ENCODE assay signal across 15 cellular contexts in genomic region chr12:89993632-89994031, GRCh38.
DNase-seq lines count a peak whose midpoint lies in the region; ATAC-seq, FAIRE-seq and TF ChIP-seq lines count a peak whose summit lies in the region.
"Had no signal": no experiment of that assay in that cellular context is flagged by ENCODE, and none has a peak within 500 bp of the region (broad histone marks: within the 10 kb centered on the region; RNA-seq: fewer than 3 reads in every experiment).

No MANE protein-coding gene starts in this region.

- peaks cover 4% of the 10 kb centered on the region for H3K9me3 Mint-ChIP-seq in astrocyte (ENCODE audit: unreplicated experiment)
- H3K9me3 Mint-ChIP-seq: CD14-positive monocyte, H9 had no signal

- H3K27ac ChIP-seq in astrocyte (ENCODE audit: low read depth, low read length) = no peak overlapping the region
- H3K27ac ChIP-seq in uterus = no peak overlapping the region

- no peaks in the 10 kb centered on the region for H4K20me1 ChIP-seq in astrocyte (ENCODE audit: insufficient read depth, low read length)

- H3K4me1 ChIP-seq in astrocyte (ENCODE audit: insufficient read depth, low read length) (no peaks in the 10 kb centered on the region), uterus (no peaks in the 10 kb centered on the region)
- H3K4me1 ChIP-seq: Caco-2 had no signal

- H3K4me2 ChIP-seq in astrocyte (ENCODE audit: low read length) = no peak overlapping the region

- H3K36me3 ChIP-seq in astrocyte (ENCODE audit: insufficient read depth, low read length) = no peaks in the 10 kb centered on the region
- H3K36me3 ChIP-seq in uterus = no peaks in the 10 kb centered on the region

- H3K27me3 ChIP-seq in astrocyte (ENCODE audit: insufficient read depth, low read length) (no peaks in the 10 kb centered on the region), uterus (no peaks in the 10 kb centered on the region)

- H3K4me3 Mint-ChIP-seq in astrocyte (ENCODE audit: unreplicated experiment) = no peak overlapping the region
- H3K4me3 Mint-ChIP-seq: CD14-positive monocyte; CD8-positive, alpha-beta memory T cell; H9 had no signal

- no peak overlapping the region for H3K27ac Mint-ChIP-seq in astrocyte (ENCODE audit: unreplicated experiment)
- H3K27ac Mint-ChIP-seq: CD14-positive monocyte, H9 had no signal

- no peaks in the 10 kb centered on the region for H3K36me3 Mint-ChIP-seq in astrocyte (ENCODE audit: low read depth, unreplicated experiment)
- H3K36me3 Mint-ChIP-seq: CD14-positive monocyte had no signal

- H2AFZ ChIP-seq in astrocyte (ENCODE audit: low read depth, low read length) = no peak overlapping the region

- no peaks in the 10 kb centered on the region for H3K4me1 Mint-ChIP-seq in astrocyte (ENCODE audit: low read depth, unreplicated experiment)

- no peaks in the 10 kb centered on the region for H3K9me3 ChIP-seq in astrocyte (ENCODE audit: insufficient read depth, low read depth, low read length)
- H3K9me3 ChIP-seq in uterus = no peaks in the 10 kb centered on the region
- H3K9me3 ChIP-seq: Caco-2 had no signal

- H3K4me3 ChIP-seq in astrocyte (ENCODE audit: insufficient read depth, low read depth, low read length) (no peak overlapping the region), uterus (no peak overlapping the region)

- H3K27me3 Mint-ChIP-seq in astrocyte (ENCODE audit: low read depth, unreplicated experiment) = no peaks in the 10 kb centered on the region
- H3K27me3 Mint-ChIP-seq: CD8-positive, alpha-beta memory T cell had no signal

- no peak for TF ChIP-seq CTCF in astrocyte (IDR thresholded peaks at IDR 0.05; ENCODE audit: insufficient read depth, low read depth, low read length)
- TF ChIP-seq CTCF in uterus (IDR thresholded peaks at IDR 0.05) = no peak

- peak; percentile 9 for FAIRE-seq in astrocyte (lab: Jason Lieb, UNC)
- FAIRE-seq: GM18507 had no signal

- H3K79me2 ChIP-seq in astrocyte (ENCODE audit: insufficient read depth, low read length) = no peaks in the 10 kb centered on the region

- no peak overlapping the region for H3K9ac ChIP-seq in astrocyte (ENCODE audit: low read length)

- ATAC-seq in GM21447 (IDR thresholded peaks at IDR 0.05; ENCODE audit: unreplicated experiment) = no peak
- no peak for ATAC-seq in HG03439 (IDR thresholded peaks at IDR 0.05; ENCODE audit: unreplicated experiment)

- no peak for TF ChIP-seq POLR2A in uterus (IDR thresholded peaks at IDR 0.05)

- DNase-seq in LHCN-M2 (ENCODE audit: low read depth) (peak; percentile 28), astrocyte (ENCODE audit: low read depth) (no peak), kidney tubule cell (ENCODE audit: low spot score) (peak; percentile 44), uterus (no peak), T1000 (lab: John Stamatoyannopoulos, UW) (no peak)
- DNase-seq: Caco-2; CD8-positive, alpha-beta memory T cell; DND-41; GF-D8; GOT3; H9 had no signal

- intact Hi-C loops in uterus (cut with DNase I; ENCODE audit: low total_unique reads) = no loop called here

Comparison
In these comparisons a context has a peak if more than half of its experiments do, and no peak if none do; other contexts are left out.
1. DNase-seq: peak in LHCN-M2 (single experiment) and kidney tubule cell (single experiment); none in astrocyte (single experiment), uterus (0 of 2) and T1000 (single experiment).